ENCODE assay signal across 8 cellular contexts in the genomic region with DNA sequence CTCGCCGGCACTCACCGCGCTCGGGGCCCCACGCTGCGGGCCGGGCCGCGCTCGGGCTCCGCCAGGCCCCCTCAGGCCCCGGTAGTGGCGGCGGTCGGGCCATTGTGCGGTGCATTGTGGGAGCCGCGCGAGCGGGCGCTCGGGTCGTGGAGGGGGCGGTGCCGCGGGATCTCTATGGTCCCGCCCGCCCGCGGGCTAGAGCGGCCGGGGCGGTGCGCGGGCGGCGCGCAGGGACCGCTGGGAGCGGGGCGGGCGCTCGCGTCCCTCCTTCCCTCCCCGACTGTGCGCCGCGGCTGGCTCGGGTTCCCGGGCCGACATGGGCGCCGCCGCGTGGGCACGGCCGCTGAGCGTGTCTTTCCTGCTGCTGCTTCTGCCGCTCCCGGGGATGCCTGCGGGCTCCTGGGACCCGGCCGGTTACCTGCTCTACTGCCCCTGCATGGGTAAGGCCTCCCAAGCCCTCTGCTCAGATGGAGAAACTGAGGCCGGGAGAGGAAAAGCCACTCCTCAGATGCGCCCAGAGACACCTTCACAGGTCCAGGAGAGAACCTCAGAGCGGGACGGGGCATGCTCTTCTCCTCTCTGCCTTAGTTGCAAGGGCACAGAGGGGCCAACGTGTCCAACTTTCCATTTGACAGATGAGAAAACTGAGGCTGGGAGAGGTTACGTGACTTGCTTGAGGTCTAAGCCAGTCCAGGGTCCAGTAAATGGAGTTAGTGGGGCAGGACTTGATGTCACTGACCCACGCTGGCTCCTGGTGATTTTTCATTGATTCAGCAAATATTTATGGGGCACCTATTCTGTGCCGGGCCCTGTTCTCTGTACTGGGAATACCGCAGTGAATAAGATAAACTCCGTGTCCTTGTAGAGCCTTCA. TPM values are rescaled to one million over a fixed set of nuclear protein-coding genes. Genes with fewer than 3 reads are reported as not detected.
DNase-seq lines count a peak whose midpoint lies in the region; ATAC-seq, FAIRE-seq and TF ChIP-seq lines count a peak whose summit lies in the region.

A gene with protein sequence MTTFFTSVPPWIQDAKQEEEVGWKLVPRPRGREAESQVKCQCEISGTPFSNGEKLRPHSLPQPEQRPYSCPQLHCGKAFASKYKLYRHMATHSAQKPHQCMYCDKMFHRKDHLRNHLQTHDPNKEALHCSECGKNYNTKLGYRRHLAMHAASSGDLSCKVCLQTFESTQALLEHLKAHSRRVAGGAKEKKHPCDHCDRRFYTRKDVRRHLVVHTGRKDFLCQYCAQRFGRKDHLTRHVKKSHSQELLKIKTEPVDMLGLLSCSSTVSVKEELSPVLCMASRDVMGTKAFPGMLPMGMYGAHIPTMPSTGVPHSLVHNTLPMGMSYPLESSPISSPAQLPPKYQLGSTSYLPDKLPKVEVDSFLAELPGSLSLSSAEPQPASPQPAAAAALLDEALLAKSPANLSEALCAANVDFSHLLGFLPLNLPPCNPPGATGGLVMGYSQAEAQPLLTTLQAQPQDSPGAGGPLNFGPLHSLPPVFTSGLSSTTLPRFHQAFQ (minus strand): TSS at position 118 of the 873 bp plus-strand sequence. CDS start 5,565 bp downstream, outside the sequence.
Gene POFUT1, plus strand, starts transcription at position 255 of the 873 bp plus-strand sequence. Its CDS starts 62 bp downstream, at position 317.

- DNase-seq in GM13977 (ENCODE audit: low spot score) (peak; percentile 100), NCI-H128 (lab: John Stamatoyannopoulos, UW; ENCODE audit: unreplicated experiment) (peak; percentile 77), amniotic epithelial cell (ENCODE audit: low read depth) (peak; percentile 77), left ventricle myocardium superior (peak; percentile 95), pulmonary artery endothelial cell (ENCODE audit: low read depth, low spot score) (peak; percentile 43), urothelium cell line (ENCODE audit: low spot score) (peak; percentile 100)

- TF ChIP-seq CTCF in GM13977 (IDR thresholded peaks at IDR 0.05; ENCODE audit: extremely low read depth, insufficient read depth, missing control alignments): peak; percentile 41

- no peak for FAIRE-seq in urothelium cell line (lab: Jason Lieb, UNC)

- intact Hi-C loops in T-helper 1 cell treated with Interleukin-12 subunit alpha and Interleukin-12 subunit beta and Interleukin-4 antibody, amounts not matched to agents 30 ng/mL and 1 ng/mL, for 36 hours (cut with micrococcal nuclease): loop anchor here (1.0 to 10.0 kb wide), 8 partner anchors 41 to 537 kb away; partner anchors contain the start of genes ASXL1, COMMD7, PDRG1 and TM9SF4
- intact Hi-C loops in left ventricle myocardium superior (cut with micrococcal nuclease): no loop called here

- in situ Hi-C loops in GM13977 (cut with MboI; ENCODE audit: low pct_unique_long_range_greater_than_20kb, low sequenced_read_pairs, unreplicated experiment): no loop called here

- ATAC-seq in HG02763 (IDR thresholded peaks at IDR 0.05; ENCODE audit: unreplicated experiment) (peak; percentile 90), left ventricle myocardium superior (peak; percentile 94)

RNA-seq across cellular contexts. Expression of the first gene that starts in this region (rescaled TPM):
- 35.0 and 35.5 TPM in 2 replicates for total RNA-seq in T-helper 1 cell treated with Interleukin-12 subunit alpha and Interleukin-12 subunit beta and Interleukin-4 antibody, amounts not matched to agents 30 ng/mL and 1 ng/mL, for 36 hours
- total RNA-seq in left ventricle myocardium superior (6.7 TPM), pulmonary artery endothelial cell (2.0 and 2.6 TPM in 2 replicates)

RNA-seq across cellular contexts. Expression of gene POFUT1, which starts in this region (rescaled TPM):
- 28.0 and 33.7 TPM in 2 replicates for total RNA-seq in T-helper 1 cell treated with Interleukin-12 subunit alpha and Interleukin-12 subunit beta and Interleukin-4 antibody, amounts not matched to agents 30 ng/mL and 1 ng/mL, for 36 hours
- total RNA-seq in left ventricle myocardium superior (24.1 TPM), pulmonary artery endothelial cell (37.7 and 45.0 TPM in 2 replicates)

Comparison
In these comparisons a context has a peak if more than half of its experiments do, and no peak if none do; other contexts are left out.
1. Peak in every context shown above with its lines: DNase-seq and ATAC-seq.
2. DNase-seq: peak in every context shown above with its lines; median percentile 100 in GM13977; 100 in urothelium cell line; 95 in left ventricle myocardium superior; 77 in NCI-H128; 77 in amniotic epithelial cell; 43 in pulmonary artery endothelial cell.